Comparison of ENCODE assay signal across 1 cellular context in the genomic region with DNA sequence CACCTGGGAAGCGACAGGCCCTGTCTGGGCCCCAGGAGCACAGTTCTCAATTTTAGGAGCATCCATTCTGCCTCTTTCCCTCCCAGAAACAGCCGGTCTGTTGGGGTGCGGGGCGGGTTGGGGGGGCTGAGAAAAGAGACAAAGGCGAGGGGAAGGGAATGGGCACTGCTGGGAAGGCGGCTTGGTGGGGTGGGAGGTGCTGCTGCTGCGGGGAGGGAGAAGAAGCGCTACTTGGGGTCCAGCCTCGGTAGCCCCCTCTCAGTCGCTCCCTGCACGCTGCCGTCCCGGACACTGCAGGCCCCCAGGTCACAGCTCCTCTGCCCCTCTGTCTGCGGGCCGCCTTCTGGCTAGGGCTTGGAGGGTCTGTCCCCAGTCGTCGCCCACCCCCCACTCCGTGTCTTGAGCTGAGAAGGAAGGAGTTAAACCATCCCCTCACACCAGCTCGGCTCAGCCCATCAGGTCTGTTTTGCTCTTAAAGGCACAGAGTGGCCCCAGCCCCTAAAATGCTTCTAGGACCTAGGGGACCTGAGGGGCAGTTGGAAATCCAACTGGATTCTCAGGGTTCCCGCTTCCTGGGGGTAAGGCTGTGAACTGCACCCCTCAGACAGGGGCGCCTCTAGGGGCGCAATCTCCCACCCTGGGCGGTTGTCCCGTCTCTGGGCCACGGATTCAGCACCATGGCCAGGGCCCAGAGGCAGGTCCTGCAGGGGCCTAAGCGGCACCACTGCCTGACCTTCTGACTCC.
TF ChIP-seq lines count a peak whose summit lies in the region.

No MANE protein-coding gene starts in this region.

TF ChIP-seq in HepG2, 621 proteins besides CTCF, POLR2A, EP300 and RAD21 (continued from another document and continues in another):
- TF ChIP-seq ZNF570 (CRISPR knock-in tag; IDR thresholded peaks at IDR 0.05; ENCODE audit: borderline replicate concordance) (peak; percentile 98), ZNF691 (CRISPR knock-in tag; IDR thresholded peaks at IDR 0.05; ENCODE audit: borderline replicate concordance, low read depth) (peak; percentile 94), ZBTB7B (CRISPR knock-in tag; IDR thresholded peaks at IDR 0.05) (peak; percentile 93), TBX3 (IDR thresholded peaks at IDR 0.05; ENCODE audit: borderline replicate concordance) (no peak), FLYWCH1 (CRISPR knock-in tag; IDR thresholded peaks at IDR 0.05) (peak; percentile 86; the same call in 1 of the 2 replicates), KDM1A (CRISPR knock-in tag; IDR thresholded peaks at IDR 0.05) (no peak; the same call in 1 of the 2 replicates), ZNF672 (CRISPR knock-in tag; IDR thresholded peaks at IDR 0.05) (no peak), SNRNP70 (IDR thresholded peaks at IDR 0.05; ENCODE audit: low read depth, low read length) (no peak), HOXA3 (CRISPR knock-in tag; IDR thresholded peaks at IDR 0.05) (peak; percentile 90), MATR3 (CRISPR knock-in tag; IDR thresholded peaks at IDR 0.05) (no peak), KLF11 (CRISPR knock-in tag; IDR thresholded peaks at IDR 0.05) (peak; percentile 100), SNAPC5 (CRISPR knock-in tag; IDR thresholded peaks at IDR 0.05; ENCODE audit: borderline replicate concordance) (peak; percentile 66; the same call in 1 of the 2 replicates), SKIL (CRISPR knock-in tag; IDR thresholded peaks at IDR 0.05; ENCODE audit: borderline replicate concordance) (no peak; the same call in 1 of the 2 replicates), STAT6 (CRISPR knock-in tag; IDR thresholded peaks at IDR 0.05; ENCODE audit: borderline replicate concordance) (no peak), ATAD3A (CRISPR knock-in tag; IDR thresholded peaks at IDR 0.05) (no peak), ZNF550 (CRISPR knock-in tag; IDR thresholded peaks at IDR 0.05; ENCODE audit: borderline replicate concordance) (no peak), ZNF782 (CRISPR knock-in tag; IDR thresholded peaks at IDR 0.05; ENCODE audit: borderline replicate concordance) (peak; percentile 98), MEF2D (CRISPR knock-in tag; IDR thresholded peaks at IDR 0.05) (peak; percentile 88; the same call in 1 of the 2 replicates), SMAD1 (CRISPR knock-in tag; IDR thresholded peaks at IDR 0.05; ENCODE audit: borderline replicate concordance, low read depth) (peak; percentile 50; the same call in 1 of the 2 replicates), SRSF4 (IDR thresholded peaks at IDR 0.05; ENCODE audit: low read depth, low read length, poor library complexity, severe bottlenecking) (no peak), ZNF563 (CRISPR knock-in tag; IDR thresholded peaks at IDR 0.05) (peak; percentile 98), SPEN (CRISPR knock-in tag; IDR thresholded peaks at IDR 0.05; ENCODE audit: low read depth) (peak; percentile 92), TARDBP (CRISPR knock-in tag; IDR thresholded peaks at IDR 0.05) (peak; percentile 39; the same call in 1 of the 2 replicates), SAFB2 (CRISPR knock-in tag; IDR thresholded peaks at IDR 0.05; ENCODE audit: borderline replicate concordance, low read depth) (peak; percentile 93), THAP9 (CRISPR knock-in tag; IDR thresholded peaks at IDR 0.05; ENCODE audit: borderline replicate concordance) (peak; percentile 82; the same call in 1 of the 2 replicates), GZF1 (CRISPR knock-in tag; IDR thresholded peaks at IDR 0.05) (peak; percentile 87; the same call in 1 of the 2 replicates), MEIS2 (CRISPR knock-in tag; IDR thresholded peaks at IDR 0.05) (peak; percentile 99), ZNF724P (CRISPR knock-in tag; IDR thresholded peaks at IDR 0.05; ENCODE audit: borderline replicate concordance) (peak; percentile 83; the same call in 1 of the 2 replicates), NFE2 (CRISPR knock-in tag; IDR thresholded peaks at IDR 0.05) (0 out of 2 replicates have a peak, but pooled peaks have one; percentile 68)
- TF ChIP-seq, protein P1, sequence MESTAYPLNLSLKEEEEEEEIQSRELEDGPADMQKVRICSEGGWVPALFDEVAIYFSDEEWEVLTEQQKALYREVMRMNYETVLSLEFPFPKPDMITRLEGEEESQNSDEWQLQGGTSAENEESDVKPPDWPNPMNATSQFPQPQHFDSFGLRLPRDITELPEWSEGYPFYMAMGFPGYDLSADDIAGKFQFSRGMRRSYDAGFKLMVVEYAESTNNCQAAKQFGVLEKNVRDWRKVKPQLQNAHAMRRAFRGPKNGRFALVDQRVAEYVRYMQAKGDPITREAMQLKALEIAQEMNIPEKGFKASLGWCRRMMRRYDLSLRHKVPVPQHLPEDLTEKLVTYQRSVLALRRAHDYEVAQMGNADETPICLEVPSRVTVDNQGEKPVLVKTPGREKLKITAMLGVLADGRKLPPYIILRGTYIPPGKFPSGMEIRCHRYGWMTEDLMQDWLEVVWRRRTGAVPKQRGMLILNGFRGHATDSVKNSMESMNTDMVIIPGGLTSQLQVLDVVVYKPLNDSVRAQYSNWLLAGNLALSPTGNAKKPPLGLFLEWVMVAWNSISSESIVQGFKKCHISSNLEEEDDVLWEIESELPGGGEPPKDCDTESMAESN (CRISPR knock-in tag; conservative IDR thresholded peaks at IDR 0.05): peak; percentile 95
- TF ChIP-seq, protein P2, sequence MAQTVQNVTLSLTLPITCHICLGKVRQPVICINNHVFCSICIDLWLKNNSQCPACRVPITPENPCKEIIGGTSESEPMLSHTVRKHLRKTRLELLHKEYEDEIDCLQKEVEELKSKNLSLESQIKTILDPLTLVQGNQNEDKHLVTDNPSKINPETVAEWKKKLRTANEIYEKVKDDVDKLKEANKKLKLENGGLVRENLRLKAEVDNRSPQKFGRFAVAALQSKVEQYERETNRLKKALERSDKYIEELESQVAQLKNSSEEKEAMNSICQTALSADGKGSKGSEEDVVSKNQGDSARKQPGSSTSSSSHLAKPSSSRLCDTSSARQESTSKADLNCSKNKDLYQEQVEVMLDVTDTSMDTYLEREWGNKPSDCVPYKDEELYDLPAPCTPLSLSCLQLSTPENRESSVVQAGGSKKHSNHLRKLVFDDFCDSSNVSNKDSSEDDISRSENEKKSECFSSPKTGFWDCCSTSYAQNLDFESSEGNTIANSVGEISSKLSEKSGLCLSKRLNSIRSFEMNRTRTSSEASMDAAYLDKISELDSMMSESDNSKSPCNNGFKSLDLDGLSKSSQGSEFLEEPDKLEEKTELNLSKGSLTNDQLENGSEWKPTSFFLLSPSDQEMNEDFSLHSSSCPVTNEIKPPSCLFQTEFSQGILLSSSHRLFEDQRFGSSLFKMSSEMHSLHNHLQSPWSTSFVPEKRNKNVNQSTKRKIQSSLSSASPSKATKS (CRISPR knock-in tag; IDR thresholded peaks at IDR 0.05): peak; percentile 79; the same call in 1 of the 2 replicates
- TF ChIP-seq, protein P3, sequence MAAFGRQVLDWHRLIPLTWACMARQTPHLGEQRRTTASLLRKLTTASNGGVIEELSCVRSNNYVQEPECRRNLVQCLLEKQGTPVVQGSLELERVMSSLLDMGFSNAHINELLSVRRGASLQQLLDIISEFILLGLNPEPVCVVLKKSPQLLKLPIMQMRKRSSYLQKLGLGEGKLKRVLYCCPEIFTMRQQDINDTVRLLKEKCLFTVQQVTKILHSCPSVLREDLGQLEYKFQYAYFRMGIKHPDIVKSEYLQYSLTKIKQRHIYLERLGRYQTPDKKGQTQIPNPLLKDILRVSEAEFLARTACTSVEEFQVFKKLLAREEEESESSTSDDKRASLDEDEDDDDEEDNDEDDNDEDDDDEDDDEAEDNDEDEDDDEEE (CRISPR knock-in tag; IDR thresholded peaks at IDR 0.05): peak; percentile 99
- TF ChIP-seq, protein P4, sequence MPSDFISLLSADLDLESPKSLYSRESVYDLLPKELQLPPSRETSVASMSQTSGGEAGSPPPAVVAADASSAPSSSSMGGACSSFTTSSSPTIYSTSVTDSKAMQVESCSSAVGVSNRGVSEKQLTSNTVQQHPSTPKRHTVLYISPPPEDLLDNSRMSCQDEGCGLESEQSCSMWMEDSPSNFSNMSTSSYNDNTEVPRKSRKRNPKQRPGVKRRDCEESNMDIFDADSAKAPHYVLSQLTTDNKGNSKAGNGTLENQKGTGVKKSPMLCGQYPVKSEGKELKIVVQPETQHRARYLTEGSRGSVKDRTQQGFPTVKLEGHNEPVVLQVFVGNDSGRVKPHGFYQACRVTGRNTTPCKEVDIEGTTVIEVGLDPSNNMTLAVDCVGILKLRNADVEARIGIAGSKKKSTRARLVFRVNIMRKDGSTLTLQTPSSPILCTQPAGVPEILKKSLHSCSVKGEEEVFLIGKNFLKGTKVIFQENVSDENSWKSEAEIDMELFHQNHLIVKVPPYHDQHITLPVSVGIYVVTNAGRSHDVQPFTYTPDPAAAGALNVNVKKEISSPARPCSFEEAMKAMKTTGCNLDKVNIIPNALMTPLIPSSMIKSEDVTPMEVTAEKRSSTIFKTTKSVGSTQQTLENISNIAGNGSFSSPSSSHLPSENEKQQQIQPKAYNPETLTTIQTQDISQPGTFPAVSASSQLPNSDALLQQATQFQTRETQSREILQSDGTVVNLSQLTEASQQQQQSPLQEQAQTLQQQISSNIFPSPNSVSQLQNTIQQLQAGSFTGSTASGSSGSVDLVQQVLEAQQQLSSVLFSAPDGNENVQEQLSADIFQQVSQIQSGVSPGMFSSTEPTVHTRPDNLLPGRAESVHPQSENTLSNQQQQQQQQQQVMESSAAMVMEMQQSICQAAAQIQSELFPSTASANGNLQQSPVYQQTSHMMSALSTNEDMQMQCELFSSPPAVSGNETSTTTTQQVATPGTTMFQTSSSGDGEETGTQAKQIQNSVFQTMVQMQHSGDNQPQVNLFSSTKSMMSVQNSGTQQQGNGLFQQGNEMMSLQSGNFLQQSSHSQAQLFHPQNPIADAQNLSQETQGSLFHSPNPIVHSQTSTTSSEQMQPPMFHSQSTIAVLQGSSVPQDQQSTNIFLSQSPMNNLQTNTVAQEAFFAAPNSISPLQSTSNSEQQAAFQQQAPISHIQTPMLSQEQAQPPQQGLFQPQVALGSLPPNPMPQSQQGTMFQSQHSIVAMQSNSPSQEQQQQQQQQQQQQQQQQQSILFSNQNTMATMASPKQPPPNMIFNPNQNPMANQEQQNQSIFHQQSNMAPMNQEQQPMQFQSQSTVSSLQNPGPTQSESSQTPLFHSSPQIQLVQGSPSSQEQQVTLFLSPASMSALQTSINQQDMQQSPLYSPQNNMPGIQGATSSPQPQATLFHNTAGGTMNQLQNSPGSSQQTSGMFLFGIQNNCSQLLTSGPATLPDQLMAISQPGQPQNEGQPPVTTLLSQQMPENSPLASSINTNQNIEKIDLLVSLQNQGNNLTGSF (CRISPR knock-in tag; IDR thresholded peaks at IDR 0.05): peak; percentile 99
